8 cellular contexts compared by ENCODE assay signal in genomic region chr4:37892641-37893040, GRCh38. TPM values are rescaled to one million over a fixed set of nuclear protein-coding genes. Genes with fewer than 3 reads are reported as not detected.
DNase-seq lines count a peak whose midpoint lies in the region; ATAC-seq and TF ChIP-seq lines count a peak whose summit lies in the region.

No MANE protein-coding gene starts in this region.

- no peak overlapping the region for H2AK5ac ChIP-seq in H9 (ENCODE audit: insufficient read length, low read length)

- peaks cover 0 to 5% of the 10 kb centered on the region in 2 donors for H3K36me3 Mint-ChIP-seq in activated naive CD4-positive, alpha-beta T cell treated with anti-CD3 and anti-CD28 coated beads, Interleukin-2, amount 50 U/mL, for 72 hours
- H3K36me3 Mint-ChIP-seq in H9 (ENCODE audit: insufficient read depth in 1 of 3, low read depth in 3 of 3): no peaks in the 10 kb centered on the region; a peak in 1 of 7 replicates

- H3K4ac ChIP-seq in H9 (ENCODE audit: low read depth, low read length): no peak overlapping the region

- H3K27ac Mint-ChIP-seq in activated naive CD4-positive, alpha-beta T cell treated with anti-CD3 and anti-CD28 coated beads, Interleukin-2, amount 50 U/mL, for 72 hours: peak overlapping the region in 1 of 2 donors; percentile 92
- no peak overlapping the region for H3K27ac Mint-ChIP-seq in H9

- TF ChIP-seq POLR2A in HCT116 (IDR thresholded peaks at IDR 0.05; ENCODE audit: borderline replicate concordance, extremely low read depth, insufficient read depth, insufficient read length): no peak

- POLR2A ChIA-PET in HCT116 (lab: Charles Lee): no interaction called here

- no peak for ATAC-seq in HCT116
- ATAC-seq in activated naive CD4-positive, alpha-beta T cell treated with anti-CD3 and anti-CD28 coated beads, Interleukin-2, amount 50 U/mL, for 72 hours: peak; percentile 39 to 50

- no peaks in the 10 kb centered on the region for H3K9me3 ChIP-seq in HCT116 (ENCODE audit: control insufficient read depth in 1 of 2, insufficient read depth in 1 of 2, low read depth in 1 of 2, low read length in 2 of 2)
- H3K9me3 ChIP-seq in H9 (ENCODE audit: control insufficient read depth, low read depth, low read length): no peaks in the 10 kb centered on the region

- H3K79me1 ChIP-seq in H9 (ENCODE audit: insufficient read depth, low read depth, low read length, poor library complexity, severe bottlenecking): no peaks in the 10 kb centered on the region

- H3K23ac ChIP-seq in H9 (ENCODE audit: insufficient read length, low read depth, low read length): no peak overlapping the region

- H4K20me1 ChIP-seq in HCT116 (ENCODE audit: insufficient read depth) (no peaks in the 10 kb centered on the region), H9 (ENCODE audit: control insufficient read depth, insufficient read depth, insufficient read length) (no peaks in the 10 kb centered on the region)

- H2BK20ac ChIP-seq in H9 (ENCODE audit: low read depth, low read length, poor library complexity, severe bottlenecking): no peak overlapping the region

- H3K27me3 Mint-ChIP-seq in H9 (ENCODE audit: low read depth): peaks cover 67% of the 10 kb centered on the region

- CTCF ChIA-PET in HCT116 (lab: Charles Lee): no interaction called here

- H3K14ac ChIP-seq in H9 (ENCODE audit: insufficient read depth, low read length): no peak overlapping the region

- no peaks in the 10 kb centered on the region for H3K9me3 Mint-ChIP-seq in activated naive CD4-positive, alpha-beta T cell treated with anti-CD3 and anti-CD28 coated beads, Interleukin-2, amount 50 U/mL, for 72 hours
- H3K9me3 Mint-ChIP-seq in H9: no peaks in the 10 kb centered on the region; a peak in 1 of 5 replicates

- H4K5ac ChIP-seq in H9 (ENCODE audit: insufficient read length, low read depth, low read length): no peak overlapping the region

- H3K4me1 ChIP-seq in HCT116 (ENCODE audit: control insufficient read depth in 1 of 2, insufficient read depth in 2 of 2, low read length in 2 of 2) (peaks cover 4 to 13% of the 10 kb centered on the region in 2 experiments; a peak in 2 of 4 replicates), H9 (ENCODE audit: insufficient read depth, low read length) (no peaks in the 10 kb centered on the region)

- H2BK12ac ChIP-seq in H9 (ENCODE audit: insufficient read length, low read depth, low read length): no peak overlapping the region

- no peak overlapping the region for H3K4me3 ChIP-seq in HCT116 (replicated peaks in 1 of 2; ENCODE audit: low read depth in 1 of 2, low read length in 2 of 2)

- H3K4me2 ChIP-seq in HCT116 (ENCODE audit: low read length): no peak overlapping the region
- H3K4me2 ChIP-seq in H9 (ENCODE audit: insufficient read depth, insufficient read length, low read length): no peak overlapping the region

- no peaks in the 10 kb centered on the region for H3K9me2 ChIP-seq in HCT116 (ENCODE audit: insufficient read depth)

- RAD21 ChIA-PET in HCT116 (lab: Charles Lee; ENCODE audit: low non-redundant PET in 1 of 2, low total read pairs in 2 of 2, uncharacterized antibody in 2 of 2, unreplicated experiment in 2 of 2): no interaction called here

- no peak overlapping the region for H3K9ac ChIP-seq in HCT116 (ENCODE audit: low read length)
- no peak overlapping the region for H3K9ac ChIP-seq in H9 (ENCODE audit: extremely low read depth, insufficient read length, low read length)

- no peak overlapping the region for H2BK5ac ChIP-seq in H9 (ENCODE audit: insufficient read length, low read length)

- H2BK120ac ChIP-seq in H9 (ENCODE audit: low read depth, low read length, poor library complexity, severe bottlenecking): no peak overlapping the region

- TF ChIP-seq CTCF in GM10266 (IDR thresholded peaks at IDR 0.05; ENCODE audit: control insufficient read depth, insufficient read depth, low read depth, missing control alignments): no peak
- no peak for TF ChIP-seq CTCF in HCT116 (IDR thresholded peaks at IDR 0.05 in 2 of 3, conservative IDR thresholded peaks at IDR 0.05 in 1 of 3; ENCODE audit: borderline replicate concordance in 1 of 3, insufficient read depth in 1 of 3, low read depth in 2 of 3, low read length in 2 of 3)
- TF ChIP-seq CTCF in H9 (conservative IDR thresholded peaks at IDR 0.05): no peak

- no peaks in the 10 kb centered on the region for H3K27me3 ChIP-seq in HCT116 (ENCODE audit: insufficient read depth, low read length)
- H3K27me3 ChIP-seq in H9 (ENCODE audit: insufficient read depth, low read length): peaks cover 15% of the 10 kb centered on the region

- H3K4me1 Mint-ChIP-seq in H9: peaks cover 11 to 12% of the 10 kb centered on the region in 2 experiments

- 0 out of 4 replicates have a peak, but pooled peaks cover 0 to 2% of the 10 kb centered on the region in 2 experiments for H3K36me3 ChIP-seq in HCT116 (ENCODE audit: control insufficient read depth in 1 of 2, insufficient read depth in 2 of 2, low read length in 2 of 2)

- H3K79me2 ChIP-seq in HCT116 (ENCODE audit: insufficient read depth, low read length) (no peaks in the 10 kb centered on the region), H9 (ENCODE audit: insufficient read depth, low read length) (no peaks in the 10 kb centered on the region)

- WGBS in H9 (ENCODE audit: extremely low coverage, insufficient read length, low lambda C conversion rate): no CpG with 5 or more reads among the region's 5 CpGs

- H3K23me2 ChIP-seq in H9 (ENCODE audit: insufficient read length, low read depth, low read length, poor library complexity, severe bottlenecking): peaks cover 9% of the 10 kb centered on the region

- H3K18ac ChIP-seq in H9 (ENCODE audit: insufficient read length, low read depth, low read length): no peak overlapping the region

- peak overlapping the region in 1 of 2 experiments; percentile 54; a peak in 2 of 5 replicates for H3K4me3 Mint-ChIP-seq in H9

- no peak overlapping the region for H3K56ac ChIP-seq in H9 (ENCODE audit: insufficient read length, low read depth, low read length)

- H4K8ac ChIP-seq in H9 (replicated peaks; ENCODE audit: insufficient read length, low read depth, low read length): no peak overlapping the region

- DNase-seq in GM10266 (ENCODE audit: extremely low spot score) (peak; percentile 73), HCT116 (ENCODE audit: low read depth, low spot score) (no peak), OCI-M1 (lab: John Stamatoyannopoulos, UW) (peak; percentile 43), posterior vena cava (ENCODE audit: low spot score) (no peak), NCI-H1417 (lab: John Stamatoyannopoulos, UW) (no peak), H9 (no peak)
- DNase-seq in activated naive CD4-positive, alpha-beta T cell treated with anti-CD3 and anti-CD28 coated beads, Interleukin-2, amount 50 U/mL, for 72 hours (ENCODE audit: low spot score in 2 of 2): peak; percentile 19 to 64
- peak; percentile 12 for DNase-seq in stimulated activated CD8-positive, alpha-beta memory T cell treated with anti-CD3 and anti-CD28 coated beads, Interleukin-12 subunit alpha, Interleukin-12 subunit beta, amount 100 ng/mL, for 1 hour (ENCODE audit: low read depth)

- BruUV-seq in HCT116 (replicated peaks; lab: Mats Ljungman, UMichigan): TSS peak; percentile 39

- H3K27ac ChIP-seq in HCT116 (ENCODE audit: low read depth, low read length) (no peak overlapping the region), H9 (ENCODE audit: insufficient read length, low read depth, low read length) (no peak overlapping the region)

- H2AFZ ChIP-seq in HCT116 (ENCODE audit: low read depth, low read length, poor library complexity, severe bottlenecking): no peak overlapping the region
- H2AFZ ChIP-seq in H9 (ENCODE audit: low read length): no peak overlapping the region

- H2BK15ac ChIP-seq in H9 (ENCODE audit: low read depth, low read length): no peak overlapping the region

- TF ChIP-seq RAD21 in HCT116 (IDR thresholded peaks at IDR 0.05; ENCODE audit: low read depth): no peak

- intact Hi-C loops in HCT116 (cut with micrococcal nuclease) (no loop called here), posterior vena cava (cut with DNase I) (loop anchor here (5.0 to 10.0 kb wide), 3 partner anchors 68 to 82 kb away; partner anchors contain the start of gene PGM2 (in 1 of the 2))

- H3T11ph ChIP-seq in H9 (ENCODE audit: low read length): no peak overlapping the region

- H4K91ac ChIP-seq in H9 (ENCODE audit: insufficient read length, low read depth, low read length): no peak overlapping the region

TF ChIP-seq in HCT116, 20 proteins besides CTCF, POLR2A, EP300 and RAD21:
- TF ChIP-seq FOSL1 (IDR thresholded peaks at IDR 0.05; ENCODE audit: low read depth) (no peak), CBX3 (IDR thresholded peaks at IDR 0.05; ENCODE audit: low read depth) (no peak), POLR2AphosphoS5 (IDR thresholded peaks at IDR 0.05; ENCODE audit: low read depth, low read length) (no peak), JUND (IDR thresholded peaks at IDR 0.05) (no peak), ZBTB33 (IDR thresholded peaks at IDR 0.05; ENCODE audit: extremely low read depth, insufficient replicate concordance, low read length) (no peak), CEBPB (IDR thresholded peaks at IDR 0.05; ENCODE audit: low read depth) (no peak)

RNA-seq across cellular contexts. Expression of gene TBC1D1, which starts 1.8 kb away (rescaled TPM):
- 82.7 TPM for total RNA-seq in HCT116 (2021; ENCODE audit: unreplicated experiment)
- polyA plus RNA-seq in HCT116 (2012): 64.4 and 65.0 TPM in 2 replicates
- total RNA-seq in activated naive CD4-positive, alpha-beta T cell treated with anti-CD3 and anti-CD28 coated beads, Interleukin-2, amount 50 U/mL, for 72 hours: 10 to 100 TPM; 47.1 to 68.6 TPM
- 100 to 1,000 TPM in 1 of 2 donors, 10 to 100 TPM in 1; 94.7 to 152 TPM for total RNA-seq in posterior vena cava
- 101 and 109 TPM in 2 replicates for total RNA-seq in H9 (2021)

Comparison
In these comparisons a context has a peak if more than half of its experiments do, and no peak if none do; other contexts are left out.
1. DNase-seq: peak in GM10266 (single experiment), OCI-M1 (single experiment), activated naive CD4-positive, alpha-beta T cell treated with anti-CD3 and anti-CD28 coated beads, Interleukin-2, amount 50 U/mL, for 72 hours (2 of 2) and stimulated activated CD8-positive, alpha-beta memory T cell treated with anti-CD3 and anti-CD28 coated beads, Interleukin-12 subunit alpha, Interleukin-12 subunit beta, amount 100 ng/mL, for 1 hour (single experiment); none in HCT116 (single experiment), posterior vena cava (single experiment), NCI-H1417 (0 of 3) and H9 (single experiment).